In genomic region chr1:108570128-108570527, GRCh38 we compare ENCODE assay signal across 9 cellular contexts. TPM values are rescaled to one million over a fixed set of nuclear protein-coding genes. Genes with fewer than 3 reads are reported as not detected.
DNase-seq lines count a peak whose midpoint lies in the region; ATAC-seq, FAIRE-seq and TF ChIP-seq lines count a peak whose summit lies in the region.
"Had no signal": no experiment of that assay in that cellular context is flagged by ENCODE, and none has a peak within 500 bp of the region (broad histone marks: within the 10 kb centered on the region; RNA-seq: fewer than 3 reads in every experiment).

No MANE protein-coding gene starts in this region.

- peaks cover 9% of the 10 kb centered on the region for H3K4me1 Mint-ChIP-seq in activated CD8-positive, alpha-beta T cell treated with anti-CD3 and anti-CD28 coated beads for 36 hours (ENCODE audit: low read depth)

- TF ChIP-seq POLR2A in GM12891 (IDR thresholded peaks at IDR 0.05; ENCODE audit: low read depth, low read length), result no peak

- no peak overlapping the region for H3K27ac ChIP-seq in AG04450 (ENCODE audit: low read depth, low read length)
- H3K27ac ChIP-seq: thoracic aorta had no signal

- CTCF ChIA-PET in AG04450 (lab: Charles Lee), result interaction anchor here (1.1 to 3.9 kb wide), 3 partner anchors 11 to 93 kb away, joined by 3 to 25 read pairs (median 3); partner anchors contain the start of gene EEIG2
- CTCF ChIA-PET in activated CD8-positive, alpha-beta T cell treated with anti-CD3 and anti-CD28 coated beads for 36 hours (lab: Charles Lee), result interaction anchor here (0.6 to 3.2 kb wide), 13 partner anchors 8 to 91 kb away, joined by 3 to 46 read pairs (median 3); partner anchors contain the start of genes EEIG2 and HENMT1

- FAIRE-seq in GM12891 (lab: Jason Lieb, UNC), result peak; percentile 91

- H3K27me3 Mint-ChIP-seq in activated CD8-positive, alpha-beta T cell treated with anti-CD3 and anti-CD28 coated beads for 36 hours, result no peaks in the 10 kb centered on the region

- intact Hi-C loops in activated CD8-positive, alpha-beta T cell treated with anti-CD3 and anti-CD28 coated beads for 36 hours (cut with micrococcal nuclease), result loop anchor here (2.0 kb wide), 1 partner anchor 19 kb away; no protein-coding TSS in a partner anchor

- H3K36me3 Mint-ChIP-seq in activated CD8-positive, alpha-beta T cell treated with anti-CD3 and anti-CD28 coated beads for 36 hours (ENCODE audit: low read depth), result peaks cover 2% of the 10 kb centered on the region

- peaks cover 2% of the 10 kb centered on the region for H3K9me3 Mint-ChIP-seq in activated CD8-positive, alpha-beta T cell treated with anti-CD3 and anti-CD28 coated beads for 36 hours

- ATAC-seq in HG02571 (IDR thresholded peaks at IDR 0.05; ENCODE audit: unreplicated experiment) (peak; percentile 98), left lobe of liver (peak; percentile 94)
- peak; percentile 96 for ATAC-seq in activated CD8-positive, alpha-beta T cell treated with anti-CD3 and anti-CD28 coated beads for 36 hours

- no peaks in the 10 kb centered on the region for H3K9me3 ChIP-seq in AG04450 (ENCODE audit: control insufficient read depth, insufficient read depth, low read length)
- H3K9me3 ChIP-seq: thoracic aorta had no signal

- DNase-seq in AG04450 (ENCODE audit: low read depth, low spot score) (no peak), GM12891 (ENCODE audit: insufficient read length, low spot score) (no peak), M059J (ENCODE audit: low read depth) (peak; percentile 55), left lobe of liver (ENCODE audit: low spot score) (no peak), NCI-H2107 (lab: John Stamatoyannopoulos, UW) (no peak), C1 segment of cervical spinal cord (lab: John Stamatoyannopoulos, UW) (no peak)
- DNase-seq in activated CD8-positive, alpha-beta T cell treated with anti-CD3 and anti-CD28 coated beads for 36 hours, result peak; percentile 47

- H3K27ac Mint-ChIP-seq in activated CD8-positive, alpha-beta T cell treated with anti-CD3 and anti-CD28 coated beads for 36 hours, result no peak overlapping the region

- POLR2A ChIA-PET in AG04450 (lab: Yijun Ruan, JAX), result no interaction called here
- POLR2A ChIA-PET in activated CD8-positive, alpha-beta T cell treated with anti-CD3 and anti-CD28 coated beads for 36 hours (lab: Charles Lee), result interaction anchor here (1.0 to 1.6 kb wide), 3 partner anchors 10 to 123 kb away, joined by 3 to 4 read pairs (median 3); partner anchors contain the start of gene EEIG2

- peak; percentile 31 for TF ChIP-seq CTCF in AG04450 (IDR thresholded peaks at IDR 0.05; ENCODE audit: low read depth, low read length)
- peak; percentile 62 for TF ChIP-seq CTCF in activated CD8-positive, alpha-beta T cell treated with anti-CD3 and anti-CD28 coated beads for 36 hours (IDR thresholded peaks at IDR 0.05)

- no peak overlapping the region for H3K4me3 Mint-ChIP-seq in activated CD8-positive, alpha-beta T cell treated with anti-CD3 and anti-CD28 coated beads for 36 hours

- no peak overlapping the region for H3K4me3 ChIP-seq in AG04450 (ENCODE audit: low read depth, low read length)
- H3K4me3 ChIP-seq: thoracic aorta had no signal

- no peaks in the 10 kb centered on the region for H3K27me3 ChIP-seq in AG04450 (ENCODE audit: control insufficient read depth, insufficient read depth, low read length)

TF ChIP-seq in GM12891, 5 proteins besides CTCF, POLR2A, EP300 and RAD21:
- no peak for TF ChIP-seq POLR2AphosphoS5 (IDR thresholded peaks at IDR 0.05; ENCODE audit: low read depth, low read length)
- no peak for TF ChIP-seq POU2F2 (IDR thresholded peaks at IDR 0.05; ENCODE audit: low read depth, low read length)
- no peak for TF ChIP-seq TAF1 (IDR thresholded peaks at IDR 0.05; ENCODE audit: low read depth, low read length)
- TF ChIP-seq PAX5 (IDR thresholded peaks at IDR 0.05; ENCODE audit: insufficient read depth, low read length, severe bottlenecking), result no peak
- TF ChIP-seq SPI1 (IDR thresholded peaks at IDR 0.05; ENCODE audit: low read depth, low read length), result peak; percentile 82

RNA-seq across cellular contexts. Expression of gene EEIG2, which starts 10.2 kb away (rescaled TPM):
- polyA plus RNA-seq in AG04450 (2011; rRNA removed), result 4.4 and 6.1 TPM in 2 replicates
- 4.0 and 6.3 TPM in 2 replicates for polyA minus RNA-seq in AG04450 (2011; rRNA and poly(A)+ RNA removed)
- polyA plus RNA-seq in GM12891 (2012; ENCODE audit: low read depth, missing spikeins), result 3.5 TPM
- total RNA-seq in M059J (2014; rRNA removed; shearing (Covaris generic)), result 12.6 and 15.4 TPM in 2 replicates
- total RNA-seq in activated CD8-positive, alpha-beta T cell treated with anti-CD3 and anti-CD28 coated beads for 36 hours, result 10 to 100 TPM; 10.4 to 12.6 TPM
- 1.5 TPM for total RNA-seq in left lobe of liver

Comparison
In these comparisons a context has a peak if more than half of its experiments do, and no peak if none do; other contexts are left out.
1. DNase-seq: peak in M059J (single experiment) and activated CD8-positive, alpha-beta T cell treated with anti-CD3 and anti-CD28 coated beads for 36 hours (single experiment); none in AG04450 (single experiment), GM12891 (single experiment), left lobe of liver (single experiment), NCI-H2107 (single experiment) and C1 segment of cervical spinal cord (0 of 14).
2. Peak in every context shown above with its lines, with median percentiles within 50 percentile points of each other: ATAC-seq.